ENCODE assay signal across 10 cellular contexts in genomic region chr2:118049140-118050128, GRCh38. TPM values are rescaled to one million over a fixed set of nuclear protein-coding genes. Genes with fewer than 3 reads are reported as not detected.
DNase-seq lines count a peak whose midpoint lies in the region; ATAC-seq and TF ChIP-seq lines count a peak whose summit lies in the region.
"Had no signal": no experiment of that assay in that cellular context is flagged by ENCODE, and none has a peak within 500 bp of the region (broad histone marks: within the 10 kb centered on the region; RNA-seq: fewer than 3 reads in every experiment).

No MANE protein-coding gene starts in this region.

- no peak overlapping the region for H3K4me3 ChIP-seq in CD4-positive, alpha-beta memory T cell (ENCODE audit: low read length in 2 of 2)
- no peak overlapping the region for H3K4me3 ChIP-seq in right atrium auricular region

- POLR2A ChIA-PET in CD4-positive, alpha-beta memory T cell (lab: Charles Lee; ENCODE audit: partially characterized antibody) = no interaction called here
- POLR2A ChIA-PET in GM10248 (lab: Yijun Ruan, JAX) = no interaction called here

- no peak overlapping the region for H3K27ac Mint-ChIP-seq in activated naive CD4-positive, alpha-beta T cell treated with anti-CD3 and anti-CD28 coated beads, Interleukin-2, amount 50 U/mL, for 72 hours
- peak overlapping the region; percentile 34 for H3K27ac Mint-ChIP-seq in stimulated activated memory B cell treated with anti-CD40 and anti-IgM and Interleukin-4, amounts not matched to agents 10 μg/mL and 1 μg/mL and 100 μg/mL, for 72 hours
- no peak overlapping the region for H3K27ac Mint-ChIP-seq in CD4-positive, alpha-beta memory T cell

- no peaks in the 10 kb centered on the region for H3K27me3 ChIP-seq in CD4-positive, alpha-beta memory T cell (ENCODE audit: insufficient read depth, low read length)
- H3K27me3 ChIP-seq in right atrium auricular region = peaks cover 0 to 4% of the 10 kb centered on the region in 2 donors

- no peaks in the 10 kb centered on the region for H3K9me3 ChIP-seq in CD4-positive, alpha-beta memory T cell (ENCODE audit: control insufficient read depth in 1 of 2, low read length in 2 of 2)
- H3K9me3 ChIP-seq in right atrium auricular region = no peaks in the 10 kb centered on the region

- H3K4me1 Mint-ChIP-seq in stimulated activated memory B cell treated with anti-CD40 and anti-IgM and Interleukin-4, amounts not matched to agents 10 μg/mL and 1 μg/mL and 100 μg/mL, for 72 hours = peaks cover 12% of the 10 kb centered on the region
- H3K4me1 Mint-ChIP-seq in CD4-positive, alpha-beta memory T cell = no peaks in the 10 kb centered on the region

- no peak overlapping the region for H3K4me3 Mint-ChIP-seq in stimulated activated memory B cell treated with anti-CD40 and anti-IgM and Interleukin-4, amounts not matched to agents 10 μg/mL and 1 μg/mL and 100 μg/mL, for 72 hours
- H3K4me3 Mint-ChIP-seq in CD4-positive, alpha-beta memory T cell = no peak overlapping the region

- CTCF ChIA-PET in CD4-positive, alpha-beta memory T cell (lab: Charles Lee; ENCODE audit: partially characterized antibody) = interaction anchor here (0.7 kb wide), 1 partner anchor 13 kb away, joined by 3 read pairs; no protein-coding TSS in a partner anchor
- CTCF ChIA-PET in GM10248 (lab: Yijun Ruan, JAX) = interaction anchor here (1.1 to 25.2 kb wide), 3 partner anchors 5 to 94 kb away, joined by 3 to 486 read pairs (median 486); no protein-coding TSS in a partner anchor

- H3K27ac ChIP-seq in CD4-positive, alpha-beta memory T cell (ENCODE audit: low read depth, low read length) = no peak overlapping the region
- no peak overlapping the region for H3K27ac ChIP-seq in right atrium auricular region

- TF ChIP-seq CTCF in GM10248 (IDR thresholded peaks at IDR 0.05; ENCODE audit: control extremely low read depth, extremely low read depth, low read depth, missing control alignments) (no peak), right atrium auricular region (IDR thresholded peaks at IDR 0.05) (no peak)

- H3K9me3 Mint-ChIP-seq in activated naive CD4-positive, alpha-beta T cell treated with anti-CD3 and anti-CD28 coated beads, Interleukin-2, amount 50 U/mL, for 72 hours = no peaks in the 10 kb centered on the region
- no peaks in the 10 kb centered on the region for H3K9me3 Mint-ChIP-seq in stimulated activated memory B cell treated with anti-CD40 and anti-IgM and Interleukin-4, amounts not matched to agents 10 μg/mL and 1 μg/mL and 100 μg/mL, for 72 hours
- H3K9me3 Mint-ChIP-seq in CD4-positive, alpha-beta memory T cell = no peaks in the 10 kb centered on the region

- H3K36me3 ChIP-seq in CD4-positive, alpha-beta memory T cell (ENCODE audit: insufficient read depth, low read length) = no peaks in the 10 kb centered on the region
- H3K36me3 ChIP-seq in right atrium auricular region = no peaks in the 10 kb centered on the region

- ATAC-seq in activated naive CD4-positive, alpha-beta T cell treated with anti-CD3 and anti-CD28 coated beads, Interleukin-2, amount 50 U/mL, for 72 hours = peak; percentile 87 to 93
- ATAC-seq in HG02678 (IDR thresholded peaks at IDR 0.05; ENCODE audit: unreplicated experiment) = peak; percentile 71
- peak; percentile 71 for ATAC-seq in stimulated activated memory B cell treated with anti-CD40 and anti-IgM and Interleukin-4, amounts not matched to agents 10 μg/mL and 1 μg/mL and 100 μg/mL, for 72 hours

- DNase-seq in activated naive CD4-positive, alpha-beta T cell treated with anti-CD3 and anti-CD28 coated beads, Interleukin-2, amount 50 U/mL, for 72 hours (ENCODE audit: low spot score in 2 of 2) = peak in 1 of 2 donors; percentile 8
- DNase-seq in activated naive CD4-positive, alpha-beta T cell treated with Interleukin-2 at 50 U/mL for 16 hours = no peak
- DNase-seq in NCI-H69 (lab: John Stamatoyannopoulos, UW) = peak; percentile 32
- no peak for DNase-seq in CD4-positive, alpha-beta memory T cell
- DNase-seq in GM10248 (ENCODE audit: extremely low spot score) = no peak
- DNase-seq in right atrium auricular region (ENCODE audit: low spot score) = no peak
- DNase-seq: NCI-H2029 treated with DMSO at 0.1 percent for 48 hours, substantia nigra had no signal

- intact Hi-C loops in CD4-positive, alpha-beta memory T cell (cut with micrococcal nuclease) = loop anchor here (10.0 kb wide), 1 partner anchor 1215 kb away; no protein-coding TSS in a partner anchor

- H3K36me3 Mint-ChIP-seq in activated naive CD4-positive, alpha-beta T cell treated with anti-CD3 and anti-CD28 coated beads, Interleukin-2, amount 50 U/mL, for 72 hours = no peaks in the 10 kb centered on the region
- no peaks in the 10 kb centered on the region for H3K36me3 Mint-ChIP-seq in stimulated activated memory B cell treated with anti-CD40 and anti-IgM and Interleukin-4, amounts not matched to agents 10 μg/mL and 1 μg/mL and 100 μg/mL, for 72 hours
- H3K36me3 Mint-ChIP-seq in CD4-positive, alpha-beta memory T cell = no peaks in the 10 kb centered on the region

- no peaks in the 10 kb centered on the region for H3K4me1 ChIP-seq in CD4-positive, alpha-beta memory T cell (ENCODE audit: insufficient read depth, low read length)
- H3K4me1 ChIP-seq in right atrium auricular region = no peaks in the 10 kb centered on the region

- peaks cover 1% of the 10 kb centered on the region for H3K27me3 Mint-ChIP-seq in stimulated activated memory B cell treated with anti-CD40 and anti-IgM and Interleukin-4, amounts not matched to agents 10 μg/mL and 1 μg/mL and 100 μg/mL, for 72 hours
- H3K27me3 Mint-ChIP-seq in CD4-positive, alpha-beta memory T cell = peaks cover 18 to 37% of the 10 kb centered on the region in 2 donors

RNA-seq across cellular contexts. Expression of gene CCDC93, which starts 35.6 kb away (rescaled TPM):
- total RNA-seq in activated naive CD4-positive, alpha-beta T cell treated with anti-CD3 and anti-CD28 coated beads, Interleukin-2, amount 50 U/mL, for 72 hours = 10 to 100 TPM; 27.5 to 42.5 TPM
- total RNA-seq in CD4-positive, alpha-beta memory T cell = 10 to 100 TPM; 73.1 to 73.3 TPM
- 1 to 10 TPM; 3.2 to 7.9 TPM for polyA plus RNA-seq in CD4-positive, alpha-beta memory T cell
- 10 to 100 TPM; 17.1 to 18.7 TPM for total RNA-seq in right atrium auricular region

RNA-seq across cellular contexts. Expression of gene INSIG2, which starts 38.8 kb away (rescaled TPM):
- 10 to 100 TPM; 25.9 to 96.2 TPM for total RNA-seq in activated naive CD4-positive, alpha-beta T cell treated with anti-CD3 and anti-CD28 coated beads, Interleukin-2, amount 50 U/mL, for 72 hours
- total RNA-seq in CD4-positive, alpha-beta memory T cell = 10 to 100 TPM; 18.0 to 19.7 TPM
- 10 to 100 TPM; 30.3 to 41.1 TPM for polyA plus RNA-seq in CD4-positive, alpha-beta memory T cell
- 10 to 100 TPM in 1 of 2 donors, 1 to 10 TPM in 1; 8.0 to 10.5 TPM for total RNA-seq in right atrium auricular region
